In genomic region chr16:21130811-21131210, GRCh38 we compare ENCODE assay signal across 25 cellular contexts. TPM values are rescaled to one million over a fixed set of nuclear protein-coding genes. Genes with fewer than 3 reads are reported as not detected.
A peak's percentile ranks its signal among the peaks of the same experiment; 100 is the strongest.
DNase-seq lines count a peak whose midpoint lies in the region; FAIRE-seq and TF ChIP-seq lines count a peak whose summit lies in the region.
"Had no signal": no experiment of that assay in that cellular context is flagged by ENCODE, and none has a peak within 500 bp of the region (broad histone marks: within the 10 kb centered on the region; RNA-seq: fewer than 3 reads in every experiment).

No MANE protein-coding gene starts in this region.

- TF ChIP-seq EP300 in H1 (IDR thresholded peaks at IDR 0.05; ENCODE audit: borderline replicate concordance in 1 of 2, low read depth in 2 of 2, low read length in 2 of 2) (no peak), SK-N-SH (IDR thresholded peaks at IDR 0.05; ENCODE audit: borderline replicate concordance in 1 of 2, low read depth in 1 of 2, low read length in 1 of 2) (no peak)

- H3K4me1 Mint-ChIP-seq in H9: peaks cover 25 to 34% of the 10 kb centered on the region in 2 experiments
- H3K4me1 Mint-ChIP-seq: CD14-positive monocyte; CD8-positive, alpha-beta memory T cell had no signal

- H2BK5ac ChIP-seq in H9 (ENCODE audit: insufficient read length, low read length) (no peak overlapping the region), H1 (ENCODE audit: low read depth, low read length) (no peak overlapping the region; the same call in 1 of the 2 replicates)

- H4K20me1 ChIP-seq in H9 (ENCODE audit: control insufficient read depth, insufficient read depth, insufficient read length) (no peaks in the 10 kb centered on the region), OCI-LY7 (ENCODE audit: insufficient read depth, low read length) (no peaks in the 10 kb centered on the region), H1 (replicated peaks in 1 of 2; ENCODE audit: control insufficient read depth in 1 of 2, insufficient read depth in 2 of 2, low read length in 2 of 2) (no peaks in the 10 kb centered on the region), SK-N-SH (ENCODE audit: insufficient read depth) (no peaks in the 10 kb centered on the region)
- H4K20me1 ChIP-seq: BLaER1 treated with 17β-estradiol and CSF1 and Interleukin-3, amounts not matched to agents 10 nM and 100 nM had no signal

- H2AFZ ChIP-seq in H9 (ENCODE audit: low read length) (no peak overlapping the region), OCI-LY7 (ENCODE audit: low read length) (no peak overlapping the region), H1 (ENCODE audit: low read length) (no peak overlapping the region), SK-N-SH (ENCODE audit: low read depth) (no peak overlapping the region)

- intact Hi-C loops in OCI-LY7 (cut with micrococcal nuclease; ENCODE audit: unreplicated experiment): no loop called here

- H3K4me3 Mint-ChIP-seq in H9: no peak overlapping the region
- H3K4me3 Mint-ChIP-seq: CD4-positive, alpha-beta T cell; CD8-positive, alpha-beta memory T cell; HFFc6 had no signal

- no peak overlapping the region for H3K9ac ChIP-seq in H9 (ENCODE audit: extremely low read depth, insufficient read length, low read length)
- H3K9ac ChIP-seq in H1 (replicated peaks in 1 of 4; ENCODE audit: extremely low read depth in 1 of 4, low read depth in 3 of 4, low read length in 3 of 4): no peak overlapping the region
- H3K9ac ChIP-seq in SK-N-SH: no peak overlapping the region
- H3K9ac ChIP-seq: BLaER1 treated with 17β-estradiol and CSF1 and Interleukin-3, amounts not matched to agents 10 nM and 100 nM had no signal

- H3K4me2 ChIP-seq in H9 (ENCODE audit: insufficient read depth, insufficient read length, low read length) (no peak overlapping the region), OCI-LY7 (ENCODE audit: low read length) (no peak overlapping the region), H1 (ENCODE audit: insufficient read depth in 1 of 2, low read depth in 2 of 2, low read length in 2 of 2) (no peak overlapping the region; a peak in 1 of 4 replicates), SK-N-SH (no peak overlapping the region)
- H3K4me2 ChIP-seq: A549; BLaER1 treated with 17β-estradiol and CSF1 and Interleukin-3, amounts not matched to agents 10 nM and 100 nM had no signal

- H3K27me3 ChIP-seq in H9 (ENCODE audit: insufficient read depth, low read length) (no peaks in the 10 kb centered on the region), H1 (replicated peaks in 1 of 4; ENCODE audit: control insufficient read depth in 3 of 4, extremely low read depth in 1 of 4, insufficient read depth in 3 of 4, low read length in 3 of 4) (no peaks in the 10 kb centered on the region), SK-N-SH (ENCODE audit: insufficient read depth) (peaks cover 7% of the 10 kb centered on the region; the same call in 1 of the 2 replicates)
- H3K27me3 ChIP-seq: BLaER1 treated with 17β-estradiol and CSF1 and Interleukin-3, amounts not matched to agents 10 nM and 100 nM had no signal

- H3K36me3 Mint-ChIP-seq in H9 (ENCODE audit: insufficient read depth in 1 of 3, low read depth in 3 of 3): no peaks in the 10 kb centered on the region
- H3K36me3 Mint-ChIP-seq: CD14-positive monocyte; CD8-positive, alpha-beta memory T cell had no signal

- TF ChIP-seq POLR2A in H1 (IDR thresholded peaks at IDR 0.05; ENCODE audit: control extremely low read depth in 1 of 2, low read depth in 2 of 2, low read length in 2 of 2): no peak

- H3K79me1 ChIP-seq in H9 (ENCODE audit: insufficient read depth, low read depth, low read length, poor library complexity, severe bottlenecking): no peaks in the 10 kb centered on the region
- no peaks in the 10 kb centered on the region for H3K79me1 ChIP-seq in H1 (ENCODE audit: low read depth, low read length)

- H2BK15ac ChIP-seq in H9 (ENCODE audit: low read depth, low read length): no peak overlapping the region
- no peak overlapping the region for H2BK15ac ChIP-seq in H1 (ENCODE audit: low read length)

- H3K23ac ChIP-seq in H9 (ENCODE audit: insufficient read length, low read depth, low read length) (no peak overlapping the region), H1 (ENCODE audit: insufficient read length) (no peak overlapping the region)

- H3K9me2 ChIP-seq in OCI-LY7 (ENCODE audit: insufficient read depth, low read length) (no peaks in the 10 kb centered on the region), SK-N-SH (no peaks in the 10 kb centered on the region)

- no peak overlapping the region for H4K8ac ChIP-seq in H9 (replicated peaks; ENCODE audit: insufficient read length, low read depth, low read length)
- no peak overlapping the region for H4K8ac ChIP-seq in H1 (ENCODE audit: extremely low read depth, insufficient read depth, low read length)

- no peak for TF ChIP-seq CTCF in H9 (conservative IDR thresholded peaks at IDR 0.05)
- no peak for TF ChIP-seq CTCF in OCI-LY7 (conservative IDR thresholded peaks at IDR 0.05; ENCODE audit: low read length)
- TF ChIP-seq CTCF in H1 (IDR thresholded peaks at IDR 0.05; ENCODE audit: control extremely low read depth in 1 of 3, insufficient read depth in 1 of 3, low read depth in 1 of 3, low read length in 3 of 3): no peak
- TF ChIP-seq CTCF in SK-N-SH (IDR thresholded peaks at IDR 0.05): no peak

- FAIRE-seq in H1 (lab: Jason Lieb, UNC): peak; percentile 66
- FAIRE-seq: A549, D721Med, GM12891, GM18507 had no signal

- H3K4ac ChIP-seq in H9 (ENCODE audit: low read depth, low read length): no peak overlapping the region
- H3K4ac ChIP-seq in H1 (replicated peaks; ENCODE audit: insufficient read length, low read depth, low read length): no peak overlapping the region

- CTCF ChIA-PET in OCI-LY7 (lab: Charles Lee; ENCODE audit: unreplicated experiment): no interaction called here
- CTCF ChIA-PET in H1 (lab: Charles Lee; ENCODE audit: partially characterized antibody): interaction anchor here (0.7 to 1.4 kb wide), 2 partner anchors 15 to 143 kb away, joined by 3 read pairs; no protein-coding TSS in a partner anchor
- CTCF ChIA-PET in SK-N-SH (lab: Yijun Ruan, JAX): interaction anchor here (0.7 kb wide), 1 partner anchor 1552 kb away, joined by 4 read pairs; no protein-coding TSS in a partner anchor

- H2BK12ac ChIP-seq in H9 (ENCODE audit: insufficient read length, low read depth, low read length) (no peak overlapping the region), H1 (ENCODE audit: low read depth, low read length) (no peak overlapping the region)

- TSS peak; percentile 33 for BruUV-seq in OCI-LY7 (replicated peaks; lab: Mats Ljungman, UMichigan)

- H3K27ac Mint-ChIP-seq in H9: peak overlapping the region in 2 of 3 experiments; percentile 16 to 67; a peak in 4 of 7 replicates
- H3K27ac Mint-ChIP-seq: CD14-positive monocyte; CD4-positive, alpha-beta T cell; HFFc6 had no signal

- H3K27ac ChIP-seq in H9 (ENCODE audit: insufficient read length, low read depth, low read length) (no peak overlapping the region), OCI-LY7 (ENCODE audit: low read depth, low read length, poor library complexity, severe bottlenecking) (no peak overlapping the region), H1 (ENCODE audit: low read depth, low read length) (no peak overlapping the region), SK-N-SH (ENCODE audit: low read depth in 2 of 2, low read length in 1 of 2) (no peak overlapping the region)
- H3K27ac ChIP-seq: A549; BLaER1 treated with 17β-estradiol and CSF1 and Interleukin-3, amounts not matched to agents 10 nM and 100 nM had no signal

- H3K23me2 ChIP-seq in H9 (ENCODE audit: insufficient read length, low read depth, low read length, poor library complexity, severe bottlenecking) (no peaks in the 10 kb centered on the region), H1 (ENCODE audit: low read depth, low read length) (no peaks in the 10 kb centered on the region)

- H3K18ac ChIP-seq in H9 (ENCODE audit: insufficient read length, low read depth, low read length) (no peak overlapping the region), H1 (ENCODE audit: extremely low read depth, low read length) (no peak overlapping the region; the same call in 1 of the 2 replicates)

- H3K4me1 ChIP-seq in H9 (ENCODE audit: insufficient read depth, low read length) (peaks cover 2% of the 10 kb centered on the region; the same call in 1 of the 2 replicates), OCI-LY7 (ENCODE audit: insufficient read depth, low read length, poor library complexity, severe bottlenecking) (no peaks in the 10 kb centered on the region), H1 (replicated peaks in 1 of 4; ENCODE audit: control insufficient read depth in 3 of 4, insufficient read depth in 4 of 4, low read length in 3 of 4) (peaks cover 2 to 7% (median 3%) of the 10 kb centered on the region in 4 experiments), SK-N-SH (ENCODE audit: control insufficient read depth in 1 of 2, insufficient read depth in 2 of 2, low read depth in 1 of 2, low read length in 1 of 2) (no peaks in the 10 kb centered on the region)
- H3K4me1 ChIP-seq: A549, BE2C had no signal

- H3K9me3 ChIP-seq in H9 (ENCODE audit: control insufficient read depth, low read depth, low read length) (no peaks in the 10 kb centered on the region), OCI-LY7 (ENCODE audit: low read length) (no peaks in the 10 kb centered on the region), H1 (ENCODE audit: insufficient read depth in 2 of 2, low read depth in 1 of 2, low read length in 1 of 2) (no peaks in the 10 kb centered on the region), SK-N-SH (no peaks in the 10 kb centered on the region)
- H3K9me3 ChIP-seq: A549; BE2C; BLaER1 treated with 17β-estradiol and CSF1 and Interleukin-3, amounts not matched to agents 10 nM and 100 nM had no signal

- H4K5ac ChIP-seq in H9 (ENCODE audit: insufficient read length, low read depth, low read length) (no peak overlapping the region), H1 (ENCODE audit: insufficient read length, low read depth, low read length) (no peak overlapping the region)

- no peak overlapping the region for H2AK5ac ChIP-seq in H9 (ENCODE audit: insufficient read length, low read length)
- H2AK5ac ChIP-seq in H1 (ENCODE audit: low read depth, low read length): no peak overlapping the region

- TF ChIP-seq RAD21 in H1 (IDR thresholded peaks at IDR 0.05 in 1 of 2, conservative IDR thresholded peaks at IDR 0.05 in 1 of 2; ENCODE audit: low read depth in 2 of 2, low read length in 2 of 2) (no peak), SK-N-SH (IDR thresholded peaks at IDR 0.05; ENCODE audit: low read length) (no peak)

- H2BK20ac ChIP-seq in H9 (ENCODE audit: low read depth, low read length, poor library complexity, severe bottlenecking): no peak overlapping the region
- no peak overlapping the region for H2BK20ac ChIP-seq in H1 (ENCODE audit: low read length)

- POLR2A ChIA-PET in OCI-LY7 (lab: Charles Lee) (no interaction called here), H1 (lab: Charles Lee; ENCODE audit: partially characterized antibody) (interaction anchor here (0.7 kb wide), 1 partner anchor 1130 kb away, joined by 3 read pairs; no protein-coding TSS in a partner anchor), SK-N-SH (lab: Yijun Ruan, JAX) (no interaction called here)

- H4K91ac ChIP-seq in H9 (ENCODE audit: insufficient read length, low read depth, low read length) (no peak overlapping the region), H1 (replicated peaks; ENCODE audit: insufficient read length, low read length) (no peak overlapping the region)

- peak; percentile 40 for DNase-seq in H9
- DNase-seq in OCI-LY7 (ENCODE audit: low spot score): no peak
- no peak for DNase-seq in H1 (ENCODE audit: low read depth in 1 of 2, low spot score in 2 of 2)
- DNase-seq in T-helper 1 cell: no peak
- DNase-seq in SK-N-SH: no peak
- DNase-seq in RPMI8226: no peak
- DNase-seq: 8988T; ACHN; AML-193; BE2C; CD4-positive, alpha-beta T cell; CD8-positive, alpha-beta memory T cell; DMS 273 treated with DMSO at 0.1 percent for 48 hours; DMS79; EL; GDM1; GOT3; H7; HFFc6 had no signal

- no peaks in the 10 kb centered on the region for H3F3A ChIP-seq in SK-N-SH (replicated peaks; ENCODE audit: insufficient read depth)

- no CpG with 5 or more reads among the region's 3 CpGs for WGBS in H9 (ENCODE audit: extremely low coverage, insufficient read length, low lambda C conversion rate)
- 53% methylated on average over 3 of the region's 3 CpGs; no CpG with 5 or more reads in 1 of the 2 experiments for WGBS in H1 (ENCODE audit: extremely low coverage in 1 of 2, insufficient coverage in 1 of 2, insufficient read length in 1 of 2, insufficient replicate concordance in 2 of 2, low coverage in 1 of 2, low lambda C conversion rate in 2 of 2, missing lambda C conversion rate in 1 of 2), 2 experiments
- 46% methylated on average over 3 of the region's 3 CpGs for WGBS in SK-N-SH (ENCODE audit: low lambda C conversion rate)

- H2BK120ac ChIP-seq in H9 (ENCODE audit: low read depth, low read length, poor library complexity, severe bottlenecking): no peak overlapping the region
- H2BK120ac ChIP-seq in H1 (replicated peaks; ENCODE audit: low read depth, low read length): no peak overlapping the region

- no peak overlapping the region for H3T11ph ChIP-seq in H9 (ENCODE audit: low read length)

- no peak overlapping the region for H3K56ac ChIP-seq in H9 (ENCODE audit: insufficient read length, low read depth, low read length)
- H3K56ac ChIP-seq in H1 (replicated peaks; ENCODE audit: insufficient read length, low read depth, low read length): no peak overlapping the region

- no peaks in the 10 kb centered on the region for H3K79me2 ChIP-seq in H9 (ENCODE audit: insufficient read depth, low read length)
- no peaks in the 10 kb centered on the region for H3K79me2 ChIP-seq in OCI-LY7 (ENCODE audit: insufficient read depth, low read depth, low read length)
- no peaks in the 10 kb centered on the region for H3K79me2 ChIP-seq in H1 (ENCODE audit: control insufficient read depth in 1 of 2, insufficient read depth in 2 of 2, low read length in 2 of 2)
- H3K79me2 ChIP-seq in SK-N-SH (ENCODE audit: insufficient read depth): no peaks in the 10 kb centered on the region

- H3K36me3 ChIP-seq in OCI-LY7 (ENCODE audit: insufficient read depth, low read length) (no peaks in the 10 kb centered on the region), H1 (ENCODE audit: control insufficient read depth in 2 of 4, insufficient read depth in 4 of 4, low read length in 3 of 4) (no peaks in the 10 kb centered on the region), SK-N-SH (replicated peaks in 1 of 2; ENCODE audit: control insufficient read depth in 1 of 2, insufficient read depth in 2 of 2, low read length in 1 of 2) (no peaks in the 10 kb centered on the region)
- H3K36me3 ChIP-seq: BE2C; BLaER1 treated with 17β-estradiol and CSF1 and Interleukin-3, amounts not matched to agents 10 nM and 100 nM had no signal

- H3K14ac ChIP-seq in H9 (ENCODE audit: insufficient read depth, low read length) (no peak overlapping the region), H1 (ENCODE audit: insufficient read length) (no peak overlapping the region)

- no peaks in the 10 kb centered on the region for H3K9me3 Mint-ChIP-seq in H9
- H3K9me3 Mint-ChIP-seq: CD14-positive monocyte; CD4-positive, alpha-beta T cell; CD8-positive, alpha-beta memory T cell; HFFc6 had no signal

- no peak overlapping the region for H3K4me3 ChIP-seq in OCI-LY7 (ENCODE audit: low read depth, low read length, poor library complexity, severe bottlenecking)
- H3K4me3 ChIP-seq in H1 (ENCODE audit: extremely low read depth in 1 of 4, insufficient read depth in 2 of 4, low read depth in 3 of 4, low read length in 4 of 4): no peak overlapping the region
- H3K4me3 ChIP-seq in SK-N-SH (ENCODE audit: low read depth in 2 of 2, low read length in 1 of 2): no peak overlapping the region
- H3K4me3 ChIP-seq: A549; BLaER1 treated with 17β-estradiol and CSF1 and Interleukin-3, amounts not matched to agents 10 nM and 100 nM had no signal

- no peaks in the 10 kb centered on the region for H3K27me3 Mint-ChIP-seq in H9 (ENCODE audit: low read depth)
- H3K27me3 Mint-ChIP-seq: CD4-positive, alpha-beta T cell had no signal

RNA-seq across cellular contexts. Expression of gene DNAH3, which starts 19.8 kb away (rescaled TPM):
- total RNA-seq in H9 (2021) (0.22 and 0.24 TPM in 2 replicates), OCI-LY7 (2022) (not detected in 2 replicates)
- not detected in 2 replicates for total RNA-seq in OCI-LY7 (2014; rRNA removed; shearing (Covaris generic))
- total RNA-seq in H1 (2021; fragmentation: NEBNext Ultra II Directional; extraction: Animal tissue kit (Norgen Biotek cat#: 25700)): 0.71 and 0.78 TPM in 2 replicates
- polyA plus RNA-seq in H1 (2011; rRNA removed) (0.57 and 0.67 TPM in 2 replicates), SK-N-SH (2012; rRNA removed) (not detected in 2 replicates)
- 0.94 TPM for polyA plus RNA-seq in H1 (2011; cell fraction: cytosol; rRNA removed)
- polyA plus RNA-seq in H1 (2011; cell fraction: nucleus; rRNA removed): 1.3 TPM
- 0.76 to 0.93 TPM (median 0.85 TPM) in 4 replicates for polyA plus RNA-seq in H1 (2012, experiment 1 of 2)
- 0.05 TPM for polyA plus RNA-seq in H1 (2012, experiment 2 of 2)
- polyA plus RNA-seq in H1 (2013, experiment 1 of 2): 0.59 TPM
- polyA plus RNA-seq in H1 (2013, experiment 2 of 2): 0.35 TPM
- 2.2 and 3.1 TPM in 2 replicates for polyA minus RNA-seq in H1 (2011; rRNA and poly(A)+ RNA removed)
- 0.29 TPM for polyA minus RNA-seq in H1 (2011; cell fraction: cytosol; rRNA and poly(A)+ RNA removed)
- polyA minus RNA-seq in H1 (2011; cell fraction: nucleus; rRNA and poly(A)+ RNA removed): 1.7 TPM
- polyA plus RNA-seq in SK-N-SH (2012; cell fraction: cytosol; rRNA removed): 0.01 TPM in 2 replicates
- polyA plus RNA-seq in SK-N-SH (2012; cell fraction: nucleus; rRNA removed): 0.04 and 0.05 TPM in 2 replicates
- total RNA-seq: CD4-positive, alpha-beta T cell; CD8-positive, alpha-beta memory T cell; HFFc6 had no signal
- polyA plus RNA-seq: CD14-positive monocyte; CD8-positive, alpha-beta memory T cell had no signal

RNA-seq across cellular contexts. Expression of gene LDAF1, which starts 27.7 kb away (rescaled TPM):
- total RNA-seq in H9 (2021): 18.7 and 22.6 TPM in 2 replicates
- 5.4 and 5.8 TPM in 2 replicates for total RNA-seq in OCI-LY7 (2014; rRNA removed; shearing (Covaris generic))
- 6.7 and 8.8 TPM in 2 replicates for total RNA-seq in OCI-LY7 (2022)
- total RNA-seq in H1 (2021; fragmentation: NEBNext Ultra II Directional; extraction: Animal tissue kit (Norgen Biotek cat#: 25700)): 29.1 and 32.4 TPM in 2 replicates
- polyA plus RNA-seq in H1 (2011; rRNA removed): 26.1 and 34.2 TPM in 2 replicates
- 26.6 TPM for polyA plus RNA-seq in H1 (2011; cell fraction: cytosol; rRNA removed)
- 13.4 TPM for polyA plus RNA-seq in H1 (2011; cell fraction: nucleus; rRNA removed)
- polyA plus RNA-seq in H1 (2012, experiment 1 of 2): 30.0 to 44.9 TPM (median 41.2 TPM) in 4 replicates
- polyA plus RNA-seq in H1 (2012, experiment 2 of 2): 36.9 TPM
- polyA plus RNA-seq in H1 (2013, experiment 1 of 2): 22.9 TPM
- polyA plus RNA-seq in H1 (2013, experiment 2 of 2): 25.2 TPM
- 52.1 and 65.1 TPM in 2 replicates for polyA minus RNA-seq in H1 (2011; rRNA and poly(A)+ RNA removed)
- 17.9 TPM for polyA minus RNA-seq in H1 (2011; cell fraction: cytosol; rRNA and poly(A)+ RNA removed)
- 29.1 TPM for polyA minus RNA-seq in H1 (2011; cell fraction: nucleus; rRNA and poly(A)+ RNA removed)
- polyA plus RNA-seq in SK-N-SH (2012; rRNA removed): 10.0 and 12.8 TPM in 2 replicates
- polyA plus RNA-seq in SK-N-SH (2012; cell fraction: cytosol; rRNA removed): 9.9 and 14.0 TPM in 2 replicates
- polyA plus RNA-seq in SK-N-SH (2012; cell fraction: nucleus; rRNA removed): 3.7 and 3.8 TPM in 2 replicates
